Comparison of ENCODE assay signal across 8 cellular contexts in the genomic region with DNA sequence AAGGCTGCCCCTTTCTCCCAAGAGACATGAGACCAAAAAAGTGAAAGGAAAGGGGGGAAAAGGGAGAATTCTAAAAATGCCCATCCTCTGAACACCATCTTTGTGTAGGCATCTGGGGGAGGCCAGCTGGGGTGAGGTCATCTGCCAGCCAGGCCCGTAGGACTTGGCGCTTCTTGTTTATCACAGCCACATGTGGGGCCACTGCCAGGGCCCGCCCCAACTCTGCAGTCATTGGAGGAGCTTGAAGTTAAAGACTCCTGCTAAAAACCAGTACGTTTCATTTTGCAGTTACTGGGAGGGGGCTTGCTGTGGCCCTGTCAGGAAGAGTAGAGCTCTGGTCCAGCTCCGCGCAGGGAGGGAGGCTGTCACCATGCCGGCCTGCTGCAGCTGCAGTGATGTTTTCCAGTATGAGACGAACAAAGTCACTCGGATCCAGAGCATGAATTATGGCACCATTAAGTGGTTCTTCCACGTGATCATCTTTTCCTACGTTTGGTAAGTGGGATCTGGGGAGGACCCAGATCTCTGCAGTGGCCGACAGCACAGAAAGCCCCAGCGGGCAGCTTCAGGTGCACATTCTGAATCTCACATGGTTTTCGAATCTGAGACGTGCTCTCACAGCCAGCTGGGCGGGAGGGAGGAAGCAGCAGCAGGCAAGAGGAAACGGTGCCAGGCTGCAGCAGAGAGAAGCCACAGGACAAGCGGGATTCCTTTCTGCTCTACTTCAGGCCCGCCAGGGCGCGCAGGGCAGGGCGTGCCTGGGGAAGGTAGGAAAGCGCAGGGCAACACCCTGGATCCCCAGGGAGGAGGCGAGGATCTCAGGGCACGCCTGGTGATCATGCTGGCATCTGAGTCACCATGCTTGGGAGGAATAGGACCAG. TPM values are rescaled to one million over a fixed set of nuclear protein-coding genes. Genes with fewer than 3 reads are reported as not detected.
A peak's percentile ranks its signal among the peaks of the same experiment; 100 is the strongest.
DNase-seq lines count a peak whose midpoint lies in the region; ATAC-seq and TF ChIP-seq lines count a peak whose summit lies in the region.

A gene (plus strand): TSS at position 276 of the 881 bp plus-strand sequence. CDS start 95 bp downstream, at position 371.

- no peaks in the 10 kb centered on the region for H3K36me3 ChIP-seq in right lobe of liver

- peak within 1 kb of the TSS; percentile 93 to 98 (median 96) for H3K27ac Mint-ChIP-seq in CD14-positive monocyte
- H3K27ac Mint-ChIP-seq in activated CD4-positive, alpha-beta T cell treated with anti-CD3 and anti-CD28 coated beads, Interleukin-2, amount 10 ng/mL, durations not matched to agents 7 days and 5 days, result peak within 1 kb of the TSS; percentile 84

- peaks cover 75% of the 10 kb centered on the region for H3K4me1 Mint-ChIP-seq in CD14-positive monocyte
- H3K4me1 Mint-ChIP-seq in activated CD4-positive, alpha-beta T cell treated with anti-CD3 and anti-CD28 coated beads, Interleukin-2, amount 10 ng/mL, durations not matched to agents 7 days and 5 days, result peaks cover 73% of the 10 kb centered on the region

- WGBS in right lobe of liver (ENCODE audit: insufficient coverage, low coverage, low lambda C conversion rate, missing lambda C conversion rate), result 7% methylated on average over 17 of the region's 25 CpGs

- peaks cover 0 to 35% (median 15%) of the 10 kb centered on the region in 4 donors for H3K4me1 ChIP-seq in right lobe of liver

- peaks cover 0 to 5% (median 0%) of the 10 kb centered on the region in 7 donors for H3K9me3 Mint-ChIP-seq in CD14-positive monocyte
- H3K9me3 Mint-ChIP-seq in activated CD4-positive, alpha-beta T cell treated with anti-CD3 and anti-CD28 coated beads, Interleukin-2, amount 10 ng/mL, durations not matched to agents 7 days and 5 days, result peaks cover 6% of the 10 kb centered on the region

- CTCF ChIA-PET in activated CD4-positive, alpha-beta T cell treated with anti-CD3 and anti-CD28 coated beads, Interleukin-2, amount 10 ng/mL, durations not matched to agents 7 days and 5 days (lab: Charles Lee), result interaction anchor here (0.7 to 0.9 kb wide), 4 partner anchors 8 to 73 kb away, joined by 3 to 4 read pairs (median 4); no protein-coding TSS in a partner anchor

- POLR2A ChIA-PET in activated CD4-positive, alpha-beta T cell treated with anti-CD3 and anti-CD28 coated beads, Interleukin-2, amount 10 ng/mL, durations not matched to agents 7 days and 5 days (lab: Charles Lee), result no interaction called here

- peak within 1 kb of the TSS; percentile 78 to 89 (median 79) for H3K27ac ChIP-seq in right lobe of liver

- peaks cover 7 to 17% of the 10 kb centered on the region in 2 donors for H3K36me3 Mint-ChIP-seq in CD14-positive monocyte
- peaks cover 37% of the 10 kb centered on the region for H3K36me3 Mint-ChIP-seq in activated CD4-positive, alpha-beta T cell treated with anti-CD3 and anti-CD28 coated beads, Interleukin-2, amount 10 ng/mL, durations not matched to agents 7 days and 5 days (ENCODE audit: low read depth)

- peak within 1 kb of the TSS; percentile 96 to 98 for H3K4me3 Mint-ChIP-seq in CD14-positive monocyte
- H3K4me3 Mint-ChIP-seq in activated CD4-positive, alpha-beta T cell treated with anti-CD3 and anti-CD28 coated beads, Interleukin-2, amount 10 ng/mL, durations not matched to agents 7 days and 5 days, result peak within 1 kb of the TSS; percentile 86

- H3K27me3 ChIP-seq in right lobe of liver, result no peaks in the 10 kb centered on the region

- peak; percentile 49 for TF ChIP-seq POLR2A in right lobe of liver (IDR thresholded peaks at IDR 0.05)

- intact Hi-C loops in CD14-positive monocyte (cut with micrococcal nuclease) (loop anchor here (2.0 to 5.0 kb wide), 2 partner anchors 42 to 44 kb away; no protein-coding TSS in a partner anchor), right lobe of liver (cut with DNase I) (loop anchor here in 1 of 2 donors (10.0 kb wide), 1 partner anchor 92 kb away; no protein-coding TSS in a partner anchor)

- peak within 1 kb of the TSS; percentile 59 to 63 (median 63) for H3K4me3 ChIP-seq in right lobe of liver

- H3K9me3 ChIP-seq in right lobe of liver, result no peaks in the 10 kb centered on the region

- TF ChIP-seq CTCF in CD14-positive monocyte (IDR thresholded peaks at IDR 0.05), result no peak
- TF ChIP-seq CTCF in right lobe of liver (IDR thresholded peaks at IDR 0.05), result peak in 2 of 4 donors; percentile 5 to 15

- peaks cover 0 to 4% (median 1%) of the 10 kb centered on the region in 3 donors for H3K27me3 Mint-ChIP-seq in CD14-positive monocyte (ENCODE audit: low read depth in 3 of 3)
- H3K27me3 Mint-ChIP-seq in activated CD4-positive, alpha-beta T cell treated with anti-CD3 and anti-CD28 coated beads, Interleukin-2, amount 10 ng/mL, durations not matched to agents 7 days and 5 days, result no peaks in the 10 kb centered on the region

- ATAC-seq in GM21786 (IDR thresholded peaks at IDR 0.05; ENCODE audit: unreplicated experiment) (peak; percentile 30), right lobe of liver (peak; percentile 70 to 80 (median 76)), GM18519 (IDR thresholded peaks at IDR 0.05; ENCODE audit: low FRiP score, unreplicated experiment) (no peak)

- DNase-seq in CD14-positive monocyte (ENCODE audit: low spot score) (peak; percentile 84), NCI-H2171 treated with DMSO at 0.1 percent for 48 hours (lab: John Stamatoyannopoulos, UW) (peak; percentile 76), right lobe of liver (peak; percentile 90 to 94 (median 91))
- peak; percentile 56 for DNase-seq in activated CD4-positive, alpha-beta T cell treated with anti-CD3 and anti-CD28 coated beads, Interleukin-2, amount 10 ng/mL, durations not matched to agents 7 days and 5 days
- peak; percentile 7 for DNase-seq in effector CD4-positive, alpha-beta T cell
- DNase-seq in stimulated activated CD8-positive, alpha-beta memory T cell treated with anti-CD3 and anti-CD28 coated beads, Interleukin-12 subunit alpha, Interleukin-12 subunit beta, amount 100 ng/mL, for 4 hours (ENCODE audit: low read depth), result peak; percentile 15

RNA-seq across cellular contexts. Expression of the gene that starts here (rescaled TPM):
- 10 to 100 TPM; 12.3 to 20.5 TPM for polyA plus RNA-seq in CD14-positive monocyte
- total RNA-seq in activated CD4-positive, alpha-beta T cell treated with anti-CD3 and anti-CD28 coated beads, Interleukin-2, amount 10 ng/mL, durations not matched to agents 7 days and 5 days, result 10 to 100 TPM; 19.8 to 21.4 TPM
- 10 to 100 TPM in 1 of 6 experiments, 1 to 10 TPM in 5; 2.5 to 11.4 (median 3.4) TPM for total RNA-seq in right lobe of liver

Comparison
In these comparisons a context has a peak if more than half of its experiments do, and no peak if none do; other contexts are left out.
1. DNase-seq: peak in every context shown above with its lines; median percentile 91 in right lobe of liver; 84 in CD14-positive monocyte; 76 in NCI-H2171 treated with DMSO at 0.1 percent for 48 hours; 56 in activated CD4-positive, alpha-beta T cell treated with anti-CD3 and anti-CD28 coated beads, Interleukin-2, amount 10 ng/mL, durations not matched to agents 7 days and 5 days; 15 in stimulated activated CD8-positive, alpha-beta memory T cell treated with anti-CD3 and anti-CD28 coated beads, Interleukin-12 subunit alpha, Interleukin-12 subunit beta, amount 100 ng/mL, for 4 hours; 7 in effector CD4-positive, alpha-beta T cell.